In genomic region chr1:94676686-94677085, GRCh38 we compare ENCODE assay signal across 23 cellular contexts.
DNase-seq lines count a peak whose midpoint lies in the region; ATAC-seq and TF ChIP-seq lines count a peak whose summit lies in the region.
"Had no signal": no experiment of that assay in that cellular context is flagged by ENCODE, and none has a peak within 500 bp of the region (broad histone marks: within the 10 kb centered on the region; RNA-seq: fewer than 3 reads in every experiment).

No MANE protein-coding gene starts in this region.

- TF ChIP-seq CTCF in hepatocyte (IDR thresholded peaks at IDR 0.05; ENCODE audit: poor library complexity), result no peak
- TF ChIP-seq CTCF in progenitor cell of endocrine pancreas (IDR thresholded peaks at IDR 0.05; ENCODE audit: unreplicated experiment), result no peak

- no peaks in the 10 kb centered on the region for H3K9me2 ChIP-seq in hepatocyte (replicated peaks; ENCODE audit: insufficient read depth)

- peak overlapping the region; percentile 1 for H3K27ac ChIP-seq in hepatocyte
- H3K27ac ChIP-seq: left ventricle myocardium inferior, thoracic aorta had no signal

- H4K20me1 ChIP-seq in hepatocyte (ENCODE audit: insufficient read depth, poor library complexity, severe bottlenecking), result no peaks in the 10 kb centered on the region

- H3K27ac Mint-ChIP-seq in progenitor cell of endocrine pancreas, result peak overlapping the region; percentile 91
- H3K27ac Mint-ChIP-seq: activated naive CD8-positive, alpha-beta T cell treated with anti-CD3 and anti-CD28 coated beads, Interleukin-2, amount 50 U/mL, for 24 hours; CD4-positive, alpha-beta T cell; GM23338; stimulated activated effector memory CD8-positive, alpha-beta T cell treated with anti-CD3 and anti-CD28 coated beads, Interleukin-12 subunit alpha, Interleukin-12 subunit beta, amount 100 ng/mL, for 72 hours had no signal

- no peak overlapping the region for H3K4me3 Mint-ChIP-seq in progenitor cell of endocrine pancreas (ENCODE audit: low read depth)
- H3K4me3 Mint-ChIP-seq: activated naive CD8-positive, alpha-beta T cell treated with anti-CD3 and anti-CD28 coated beads, Interleukin-2, amount 50 U/mL, for 24 hours; brain; CD4-positive, alpha-beta T cell; GM23338; stimulated activated effector memory CD8-positive, alpha-beta T cell treated with anti-CD3 and anti-CD28 coated beads, Interleukin-12 subunit alpha, Interleukin-12 subunit beta, amount 100 ng/mL, for 72 hours had no signal

- peaks cover 32% of the 10 kb centered on the region for H3K4me1 Mint-ChIP-seq in progenitor cell of endocrine pancreas (ENCODE audit: low read depth)
- H3K4me1 Mint-ChIP-seq: activated naive CD8-positive, alpha-beta T cell treated with anti-CD3 and anti-CD28 coated beads, Interleukin-2, amount 50 U/mL, for 24 hours; stimulated activated effector memory CD8-positive, alpha-beta T cell treated with anti-CD3 and anti-CD28 coated beads, Interleukin-12 subunit alpha, Interleukin-12 subunit beta, amount 100 ng/mL, for 72 hours had no signal

- H3K4me3 ChIP-seq in hepatocyte, result no peak overlapping the region
- H3K4me3 ChIP-seq: GM23338, left ventricle myocardium inferior, thoracic aorta had no signal

- H3K9me3 ChIP-seq in hepatocyte (ENCODE audit: low read depth), result no peaks in the 10 kb centered on the region
- H3K9me3 ChIP-seq: left ventricle myocardium inferior, thoracic aorta had no signal

- H3K9me3 Mint-ChIP-seq in progenitor cell of endocrine pancreas (ENCODE audit: low read depth), result peaks cover 7% of the 10 kb centered on the region
- H3K9me3 Mint-ChIP-seq: activated naive CD8-positive, alpha-beta T cell treated with anti-CD3 and anti-CD28 coated beads, Interleukin-2, amount 50 U/mL, for 24 hours; CD4-positive, alpha-beta T cell; GM23338; stimulated activated effector memory CD8-positive, alpha-beta T cell treated with anti-CD3 and anti-CD28 coated beads, Interleukin-12 subunit alpha, Interleukin-12 subunit beta, amount 100 ng/mL, for 72 hours had no signal

- H3K4me2 ChIP-seq in hepatocyte, result peak overlapping the region; percentile 2
- H3K4me2 ChIP-seq: GM23338 had no signal

- no peaks in the 10 kb centered on the region for H3K36me3 ChIP-seq in hepatocyte (replicated peaks; ENCODE audit: insufficient read depth, low read depth)
- H3K36me3 ChIP-seq: left ventricle myocardium inferior, thoracic aorta had no signal

- H3K79me2 ChIP-seq in hepatocyte, result no peaks in the 10 kb centered on the region

- H3K27me3 Mint-ChIP-seq in progenitor cell of endocrine pancreas, result no peaks in the 10 kb centered on the region
- H3K27me3 Mint-ChIP-seq: brain had no signal

- no peaks in the 10 kb centered on the region for H3K27me3 ChIP-seq in hepatocyte

- no peak overlapping the region for H2AFZ ChIP-seq in hepatocyte
- H2AFZ ChIP-seq: GM23338 had no signal

- ATAC-seq in GM19395 (IDR thresholded peaks at IDR 0.05; ENCODE audit: unreplicated experiment) (no peak), HG02885 (IDR thresholded peaks at IDR 0.05; ENCODE audit: poor library complexity, unreplicated experiment) (no peak), GM19452 (IDR thresholded peaks at IDR 0.05; ENCODE audit: unreplicated experiment) (no peak)
- ATAC-seq: activated naive CD8-positive, alpha-beta T cell treated with anti-CD3 and anti-CD28 coated beads, Interleukin-2, amount 50 U/mL, for 24 hours; GM23338; PC-3; stimulated activated effector memory CD8-positive, alpha-beta T cell treated with anti-CD3 and anti-CD28 coated beads, Interleukin-12 subunit alpha, Interleukin-12 subunit beta, amount 100 ng/mL, for 72 hours had no signal

- peaks cover 5% of the 10 kb centered on the region for H3K4me1 ChIP-seq in hepatocyte (ENCODE audit: insufficient read depth)
- H3K4me1 ChIP-seq: left ventricle myocardium inferior had no signal

- H3K36me3 Mint-ChIP-seq in progenitor cell of endocrine pancreas (ENCODE audit: insufficient read depth), result peaks cover 26% of the 10 kb centered on the region
- H3K36me3 Mint-ChIP-seq: brain; stimulated activated effector memory CD8-positive, alpha-beta T cell treated with anti-CD3 and anti-CD28 coated beads, Interleukin-12 subunit alpha, Interleukin-12 subunit beta, amount 100 ng/mL, for 72 hours had no signal

- WGBS in hepatocyte (ENCODE audit: low lambda C conversion rate, missing lambda C conversion rate), result 57% methylated on average over 6 of the region's 6 CpGs

- peak; percentile 22 for DNase-seq in DMS153 (lab: John Stamatoyannopoulos, UW)
- peak; percentile 74 for DNase-seq in NCI-H2029 treated with DMSO at 0.1 percent for 48 hours (lab: John Stamatoyannopoulos, UW)
- no peak for DNase-seq in hepatocyte (ENCODE audit: low spot score)
- no peak for DNase-seq in progenitor cell of endocrine pancreas (ENCODE audit: low spot score, unreplicated experiment)
- DNase-seq: activated CD4-positive, alpha-beta T cell treated with anti-CD3 and anti-CD28 coated beads for 48 hours; activated effector memory CD4-positive, alpha-beta T cell treated with Interleukin-2 at 50 U/mL for 16 hours; activated naive CD8-positive, alpha-beta T cell treated with anti-CD3 and anti-CD28 coated beads, Interleukin-2, amount 50 U/mL, for 24 hours; CD4-positive, alpha-beta T cell; glutamatergic neuron; KBM-7; left ventricle myocardium inferior; NCI-H1436 treated with DMSO at 0.1 percent for 48 hours; NCI-H526; PC-3; SIG-M5; T-helper 1 cell had no signal

Comparison
In these comparisons a context has a peak if more than half of its experiments do, and no peak if none do; other contexts are left out.
1. DNase-seq: peak in DMS153 (single experiment) and NCI-H2029 treated with DMSO at 0.1 percent for 48 hours (single experiment); none in hepatocyte (single experiment) and progenitor cell of endocrine pancreas (single experiment).